14 cellular contexts compared by ENCODE assay signal in genomic region chr2:94875064-94875819, GRCh38. TPM values are rescaled to one million over a fixed set of nuclear protein-coding genes. Genes with fewer than 3 reads are reported as not detected.
DNase-seq lines count a peak whose midpoint lies in the region; ATAC-seq, FAIRE-seq and TF ChIP-seq lines count a peak whose summit lies in the region.
"Had no signal": no experiment of that assay in that cellular context is flagged by ENCODE, and none has a peak within 500 bp of the region (broad histone marks: within the 10 kb centered on the region; RNA-seq: fewer than 3 reads in every experiment).

No MANE protein-coding gene starts in this region.

- H3K79me1 ChIP-seq in neuronal stem cell (ENCODE audit: low read depth, low read length), result no peaks in the 10 kb centered on the region

- no peak overlapping the region for H3K4me3 ChIP-seq in SK-N-SH (ENCODE audit: low read depth in 2 of 2, low read length in 1 of 2)
- no peak overlapping the region for H3K4me3 ChIP-seq in neuronal stem cell (ENCODE audit: low read length in 2 of 2)
- H3K4me3 ChIP-seq: BLaER1 had no signal

- no peak overlapping the region for H2AK5ac ChIP-seq in neuronal stem cell (ENCODE audit: low read depth, low read length)

- TF ChIP-seq CTCF in SK-N-SH (IDR thresholded peaks at IDR 0.05), result no peak

- ATAC-seq in SK-N-SH treated with all-trans-retinoic acid at 6 μM for 48 hours, result no peak

- FAIRE-seq in HTR-8/SVneo (lab: Jason Lieb, UNC) (peak; percentile 86), urothelium cell line (lab: Jason Lieb, UNC) (peak; percentile 93)
- FAIRE-seq: GM18507, H54 had no signal

- H3K18ac ChIP-seq in neuronal stem cell (ENCODE audit: low read length), result no peak overlapping the region

- POLR2A ChIA-PET in SK-N-SH (lab: Yijun Ruan, JAX), result no interaction called here

- no peak overlapping the region for H2BK15ac ChIP-seq in neuronal stem cell (ENCODE audit: low read length)

- H3K36me3 ChIP-seq in SK-N-SH (replicated peaks in 1 of 2; ENCODE audit: control insufficient read depth in 1 of 2, insufficient read depth in 2 of 2, low read length in 1 of 2), result no peaks in the 10 kb centered on the region
- H3K36me3 ChIP-seq in neuronal stem cell (replicated peaks in 1 of 2; ENCODE audit: control insufficient read depth in 2 of 2, insufficient read depth in 2 of 2, low read length in 2 of 2), result no peaks in the 10 kb centered on the region
- H3K36me3 ChIP-seq: BLaER1 had no signal

- TF ChIP-seq RAD21 in SK-N-SH (IDR thresholded peaks at IDR 0.05; ENCODE audit: low read length), result no peak

- H2BK5ac ChIP-seq in neuronal stem cell (ENCODE audit: low read length), result peak overlapping the region; percentile 39

- TF ChIP-seq EP300 in SK-N-SH (IDR thresholded peaks at IDR 0.05; ENCODE audit: borderline replicate concordance in 1 of 2, low read depth in 1 of 2, low read length in 1 of 2), result no peak

- no peak overlapping the region for H4K91ac ChIP-seq in neuronal stem cell (ENCODE audit: low read depth, low read length, poor library complexity)

- H3K4me1 ChIP-seq in SK-N-SH (ENCODE audit: control insufficient read depth in 1 of 2, insufficient read depth in 2 of 2, low read depth in 1 of 2, low read length in 1 of 2), result no peaks in the 10 kb centered on the region; a peak in 1 of 4 replicates
- peaks cover 2 to 4% of the 10 kb centered on the region in 2 donors for H3K4me1 ChIP-seq in neuronal stem cell (ENCODE audit: control insufficient read depth in 2 of 2, insufficient read depth in 1 of 2, low read depth in 1 of 2, low read length in 2 of 2)
- H3K4me1 ChIP-seq: Caco-2 had no signal

- H3K9me2 ChIP-seq in SK-N-SH, result no peaks in the 10 kb centered on the region

- H3F3A ChIP-seq in SK-N-SH (replicated peaks; ENCODE audit: insufficient read depth), result no peaks in the 10 kb centered on the region

- H3K4me2 ChIP-seq in SK-N-SH, result no peak overlapping the region
- no peak overlapping the region for H3K4me2 ChIP-seq in neuronal stem cell (ENCODE audit: insufficient read depth, low read length, poor library complexity, severe bottlenecking)

- H3K9ac ChIP-seq in SK-N-SH (no peak overlapping the region), neuronal stem cell (ENCODE audit: low read depth, low read length, poor library complexity) (no peak overlapping the region)
- H3K9ac ChIP-seq: BLaER1 had no signal

- H3K23ac ChIP-seq in neuronal stem cell (ENCODE audit: low read depth, low read length, poor library complexity), result peak overlapping the region; percentile 80

- 28% methylated on average over 7 of the region's 22 CpGs for WGBS in SK-N-SH (ENCODE audit: low lambda C conversion rate)
- WGBS in neuronal stem cell (ENCODE audit: extremely low coverage in 2 of 2, insufficient read length in 2 of 2, insufficient replicate concordance in 1 of 2), 2 donors, result no CpG with 5 or more reads among the region's 22 CpGs

- no peak overlapping the region for H3K4ac ChIP-seq in neuronal stem cell (ENCODE audit: low read length)

- no peaks in the 10 kb centered on the region for H3K79me2 ChIP-seq in SK-N-SH (ENCODE audit: insufficient read depth)

- peaks cover 28% of the 10 kb centered on the region; the same call in 1 of the 2 replicates for H3K27me3 ChIP-seq in SK-N-SH (ENCODE audit: insufficient read depth)
- peaks cover 0 to 25% (median 14%) of the 10 kb centered on the region in 3 experiments for H3K27me3 ChIP-seq in neuronal stem cell (ENCODE audit: control insufficient read depth in 3 of 3, insufficient read depth in 3 of 3, low read depth in 1 of 3, low read length in 3 of 3)
- H3K27me3 ChIP-seq: BLaER1 had no signal

- peak; percentile 10 for DNase-seq in SK-N-SH
- DNase-seq in HTR-8/SVneo (ENCODE audit: insufficient read length, low spot score), result no peak
- no peak for DNase-seq in neuronal stem cell (ENCODE audit: low spot score)
- no peak for DNase-seq in urothelium cell line (ENCODE audit: low spot score)
- DNase-seq in NCI-H1092 treated with DMSO at 0.1 percent for 48 hours (lab: John Stamatoyannopoulos, UW), result no peak
- DNase-seq in T-helper 1 cell, result no peak
- DNase-seq: 8988T; AML-193; Caco-2; CD8-positive, alpha-beta memory T cell had no signal

- no peak overlapping the region for H2BK12ac ChIP-seq in neuronal stem cell (ENCODE audit: low read length)

- H4K8ac ChIP-seq in neuronal stem cell (ENCODE audit: low read depth, low read length), result no peak overlapping the region

- H4K20me1 ChIP-seq in SK-N-SH (ENCODE audit: insufficient read depth), result no peaks in the 10 kb centered on the region
- H4K20me1 ChIP-seq: BLaER1 had no signal

- peak overlapping the region; percentile 21 for H3K14ac ChIP-seq in neuronal stem cell (ENCODE audit: low read length)

- CTCF ChIA-PET in SK-N-SH (lab: Yijun Ruan, JAX), result interaction anchor here (0.7 to 1.4 kb wide), 5 partner anchors 10 to 82 kb away, joined by 3 read pairs; no protein-coding TSS in a partner anchor

- no peak overlapping the region for H2BK120ac ChIP-seq in neuronal stem cell (ENCODE audit: low read depth, low read length)

- H3K27ac ChIP-seq in SK-N-SH (ENCODE audit: low read depth in 2 of 2, low read length in 1 of 2) (no peak overlapping the region), neuronal stem cell (replicated peaks; ENCODE audit: low read length) (no peak overlapping the region)
- H3K27ac ChIP-seq: BLaER1 had no signal

- H2AFZ ChIP-seq in SK-N-SH (ENCODE audit: low read depth) (no peak overlapping the region), neuronal stem cell (ENCODE audit: low read length) (no peak overlapping the region)

- no peaks in the 10 kb centered on the region for H3K9me3 ChIP-seq in SK-N-SH
- H3K9me3 ChIP-seq in neuronal stem cell (replicated peaks in 1 of 2; ENCODE audit: control insufficient read depth in 2 of 2, insufficient read depth in 1 of 2, low read depth in 1 of 2, low read length in 2 of 2), result no peaks in the 10 kb centered on the region
- H3K9me3 ChIP-seq: BLaER1, Caco-2 had no signal

TF ChIP-seq in SK-N-SH, 30 proteins besides CTCF, POLR2A, EP300 and RAD21 (continues in another document):
- TF ChIP-seq USF1 (IDR thresholded peaks at IDR 0.05; ENCODE audit: borderline replicate concordance, low read depth) (no peak), MXI1 (IDR thresholded peaks at IDR 0.05; ENCODE audit: low read depth, low read length) (no peak), ELF1 (IDR thresholded peaks at IDR 0.05) (no peak), EZH2phosphoT487 (IDR thresholded peaks at IDR 0.05; ENCODE audit: borderline replicate concordance, low read depth) (no peak), ZBTB33 (IDR thresholded peaks at IDR 0.05; ENCODE audit: borderline replicate concordance, low read depth) (no peak)

TF ChIP-seq in SK-N-SH treated with all-trans-retinoic acid at 6 μM for 48 hours, 23 proteins besides CTCF, POLR2A, EP300 and RAD21 (continues in another document):
- TF ChIP-seq ISL1 (CRISPR knock-in tag; IDR thresholded peaks at IDR 0.05), result no peak
- TF ChIP-seq PPARA (CRISPR knock-in tag; IDR thresholded peaks at IDR 0.05; ENCODE audit: borderline replicate concordance), result no peak
- TF ChIP-seq TCF4 (CRISPR knock-in tag; IDR thresholded peaks at IDR 0.05; ENCODE audit: borderline replicate concordance), result no peak
- TF ChIP-seq ZNF8 (CRISPR knock-in tag; IDR thresholded peaks at IDR 0.05), result no peak
- no peak for TF ChIP-seq ZFP30 (CRISPR knock-in tag; IDR thresholded peaks at IDR 0.05)
- TF ChIP-seq, protein P1, sequence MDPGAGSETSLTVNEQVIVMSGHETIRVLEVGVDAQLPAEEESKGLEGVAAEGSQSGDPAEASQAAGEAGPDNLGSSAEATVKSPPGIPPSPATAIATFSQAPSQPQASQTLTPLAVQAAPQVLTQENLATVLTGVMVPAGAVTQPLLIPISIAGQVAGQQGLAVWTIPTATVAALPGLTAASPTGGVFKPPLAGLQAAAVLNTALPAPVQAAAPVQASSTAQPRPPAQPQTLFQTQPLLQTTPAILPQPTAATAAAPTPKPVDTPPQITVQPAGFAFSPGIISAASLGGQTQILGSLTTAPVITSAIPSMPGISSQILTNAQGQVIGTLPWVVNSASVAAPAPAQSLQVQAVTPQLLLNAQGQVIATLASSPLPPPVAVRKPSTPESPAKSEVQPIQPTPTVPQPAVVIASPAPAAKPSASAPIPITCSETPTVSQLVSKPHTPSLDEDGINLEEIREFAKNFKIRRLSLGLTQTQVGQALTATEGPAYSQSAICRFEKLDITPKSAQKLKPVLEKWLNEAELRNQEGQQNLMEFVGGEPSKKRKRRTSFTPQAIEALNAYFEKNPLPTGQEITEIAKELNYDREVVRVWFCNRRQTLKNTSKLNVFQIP (CRISPR knock-in tag; IDR thresholded peaks at IDR 0.05; ENCODE audit: borderline replicate concordance, low read depth), result no peak
- no peak for TF ChIP-seq ZNF70 (CRISPR knock-in tag; IDR thresholded peaks at IDR 0.05)
- no peak for TF ChIP-seq ZC3H10 (CRISPR knock-in tag; IDR thresholded peaks at IDR 0.05)
- TF ChIP-seq, protein P2, sequence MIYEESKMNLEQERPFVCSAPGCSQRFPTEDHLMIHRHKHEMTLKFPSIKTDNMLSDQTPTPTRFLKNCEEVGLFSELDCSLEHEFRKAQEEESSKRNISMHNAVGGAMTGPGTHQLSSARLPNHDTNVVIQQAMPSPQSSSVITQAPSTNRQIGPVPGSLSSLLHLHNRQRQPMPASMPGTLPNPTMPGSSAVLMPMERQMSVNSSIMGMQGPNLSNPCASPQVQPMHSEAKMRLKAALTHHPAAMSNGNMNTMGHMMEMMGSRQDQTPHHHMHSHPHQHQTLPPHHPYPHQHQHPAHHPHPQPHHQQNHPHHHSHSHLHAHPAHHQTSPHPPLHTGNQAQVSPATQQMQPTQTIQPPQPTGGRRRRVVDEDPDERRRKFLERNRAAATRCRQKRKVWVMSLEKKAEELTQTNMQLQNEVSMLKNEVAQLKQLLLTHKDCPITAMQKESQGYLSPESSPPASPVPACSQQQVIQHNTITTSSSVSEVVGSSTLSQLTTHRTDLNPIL (CRISPR knock-in tag; IDR thresholded peaks at IDR 0.05; ENCODE audit: low read depth), result no peak
- no peak for TF ChIP-seq BACH2 (CRISPR knock-in tag; IDR thresholded peaks at IDR 0.05; ENCODE audit: borderline replicate concordance)
- no peak for TF ChIP-seq GLIS3 (CRISPR knock-in tag; IDR thresholded peaks at IDR 0.05)
- no peak for TF ChIP-seq TOX (CRISPR knock-in tag; IDR thresholded peaks at IDR 0.05; ENCODE audit: borderline replicate concordance)
- no peak for TF ChIP-seq CSDC2 (CRISPR knock-in tag; IDR thresholded peaks at IDR 0.05)
- TF ChIP-seq RARB (CRISPR knock-in tag; IDR thresholded peaks at IDR 0.05), result no peak

RNA-seq across cellular contexts. Expression of gene TEKT4, which starts 4.0 kb away (rescaled TPM):
- not detected in 2 replicates for polyA plus RNA-seq in SK-N-SH (2012; rRNA removed)
- not detected in 2 replicates for polyA plus RNA-seq in SK-N-SH (2012; cell fraction: cytosol; rRNA removed)
- polyA plus RNA-seq in SK-N-SH (2012; cell fraction: nucleus; rRNA removed), result not detected in 2 replicates
- not detected for polyA plus RNA-seq in neuronal stem cell (2013, experiment 1 of 2)
- polyA plus RNA-seq in neuronal stem cell (2013, experiment 2 of 2), result not detected
- polyA plus RNA-seq: CD8-positive, alpha-beta memory T cell had no signal
